In the genomic region with DNA sequence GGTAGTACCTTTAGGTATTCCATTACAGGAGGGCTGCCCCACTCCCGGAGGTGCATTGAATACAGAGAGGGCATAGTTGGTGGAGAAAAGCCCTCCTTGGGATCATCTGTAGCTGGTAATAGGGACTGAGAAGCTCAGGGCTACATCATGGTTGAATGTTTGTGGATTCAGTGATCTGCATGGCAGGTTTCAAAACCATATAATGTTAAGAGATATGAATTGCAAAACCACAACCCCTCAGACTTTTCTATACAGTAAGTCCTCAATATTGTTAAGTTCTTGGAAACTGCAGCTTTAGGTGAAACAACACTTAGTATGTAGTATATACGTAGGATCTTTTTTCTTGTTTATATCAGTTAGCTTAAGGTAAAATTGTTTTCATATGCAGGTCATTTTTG, we compare ENCODE assay signal across 11 cellular contexts. TPM values are rescaled to one million over a fixed set of nuclear protein-coding genes. Genes with fewer than 3 reads are reported as not detected.
A peak's percentile ranks its signal among the peaks of the same experiment; 100 is the strongest.
DNase-seq lines count a peak whose midpoint lies in the region; ATAC-seq, FAIRE-seq and TF ChIP-seq lines count a peak whose summit lies in the region.
"Had no signal": no experiment of that assay in that cellular context is flagged by ENCODE, and none has a peak within 500 bp of the region (broad histone marks: within the 10 kb centered on the region; RNA-seq: fewer than 3 reads in every experiment).

No MANE protein-coding gene starts in this region.

- intact Hi-C loops in HepG2 (cut with micrococcal nuclease; ENCODE audit: unreplicated experiment) (loop anchor here (5.0 to 10.0 kb wide), 2 partner anchors 61 to 91 kb away; no protein-coding TSS in a partner anchor), right lobe of liver (cut with DNase I) (no loop called here)

- no peak for TF ChIP-seq CTCF in HepG2 (CRISPR knock-in tag; IDR thresholded peaks at IDR 0.05)
- no peak for TF ChIP-seq CTCF in right lobe of liver (IDR thresholded peaks at IDR 0.05)
- TF ChIP-seq CTCF in OCI-LY3 (IDR thresholded peaks at IDR 0.05; ENCODE audit: low read depth, low read length): no peak

- H3K4me2 ChIP-seq in HepG2 (ENCODE audit: low read depth, low read length) (peak overlapping the region; percentile 67), OCI-LY3 (ENCODE audit: low read length) (peak overlapping the region; percentile 75)

- TF ChIP-seq EP300 in HepG2 (IDR thresholded peaks at IDR 0.05; ENCODE audit: low read depth in 2 of 2, low read length in 2 of 2) (no peak), HepG2 (CRISPR knock-in tag; IDR thresholded peaks at IDR 0.05; ENCODE audit: borderline replicate concordance) (no peak)

- 76% methylated on average over 2 of the region's 2 CpGs for WGBS in HepG2 (ENCODE audit: low lambda C conversion rate)
- WGBS in right lobe of liver (ENCODE audit: insufficient coverage, low coverage, low lambda C conversion rate, missing lambda C conversion rate): 75% methylated on average over 2 of the region's 2 CpGs

- H3K27me3 ChIP-seq in HepG2 (ENCODE audit: control insufficient read depth in 1 of 2, insufficient read depth in 2 of 2, low read length in 2 of 2) (no peaks in the 10 kb centered on the region), right lobe of liver (no peaks in the 10 kb centered on the region), OCI-LY3 (ENCODE audit: low read depth, low read length) (peaks cover 33% of the 10 kb centered on the region), H7 (ENCODE audit: control insufficient read depth, insufficient read depth, low read length) (no peaks in the 10 kb centered on the region)
- H3K27me3 ChIP-seq: pancreas, SJSA1 had no signal

- H3K4me3 ChIP-seq in HepG2 (replicated peaks in 1 of 3; ENCODE audit: insufficient read depth in 1 of 3, low read depth in 2 of 3, low read length in 3 of 3) (peak overlapping the region in 1 of 3 experiments; percentile 43; a peak in 1 of 6 replicates), right lobe of liver (no peak overlapping the region), OCI-LY3 (ENCODE audit: low read length) (peak overlapping the region; percentile 54), H7 (ENCODE audit: insufficient read depth, low read depth, low read length) (no peak overlapping the region)
- H3K4me3 ChIP-seq: pancreas, SJSA1 had no signal

- CTCF ChIA-PET in HepG2 (lab: Yijun Ruan, JAX; ENCODE audit: low intra/inter-chr PET ratio, low total read pairs): no interaction called here

- no peak for TF ChIP-seq RAD21 in HepG2 (CRISPR knock-in tag; IDR thresholded peaks at IDR 0.05)

- BruUV-seq in HepG2 (replicated peaks; lab: Mats Ljungman, UMichigan): no TSS peak

- H2AFZ ChIP-seq in HepG2 (ENCODE audit: low read length) (no peak overlapping the region), OCI-LY3 (ENCODE audit: low read depth, low read length) (no peak overlapping the region)

- H3K4me1 ChIP-seq in HepG2 (ENCODE audit: insufficient read depth, low read length) (peaks cover 77% of the 10 kb centered on the region), right lobe of liver (peaks cover 0 to 19% (median 6%) of the 10 kb centered on the region in 4 donors), OCI-LY3 (ENCODE audit: low read length) (peaks cover 46% of the 10 kb centered on the region)

- no peak for FAIRE-seq in HepG2 (lab: Jason Lieb, UNC)
- FAIRE-seq: pancreas had no signal

- H3K27ac ChIP-seq in HepG2 (ENCODE audit: extremely low read length, insufficient read depth, low read length) (peak overlapping the region; percentile 91), right lobe of liver (no peak overlapping the region), OCI-LY3 (ENCODE audit: low read length) (peak overlapping the region; percentile 64)
- H3K27ac ChIP-seq: SJSA1 had no signal

- H3K9ac ChIP-seq in HepG2 (ENCODE audit: insufficient read depth, low read depth, low read length): peak overlapping the region; percentile 67
- no peak overlapping the region for H3K9ac ChIP-seq in OCI-LY3 (ENCODE audit: low read length)

- H3K9me3 ChIP-seq in HepG2 (ENCODE audit: low read length) (no peaks in the 10 kb centered on the region), right lobe of liver (no peaks in the 10 kb centered on the region), OCI-LY3 (ENCODE audit: insufficient read depth, low read length) (no peaks in the 10 kb centered on the region)
- H3K9me3 ChIP-seq: pancreas, SJSA1 had no signal

- TF ChIP-seq POLR2A in HepG2 (IDR thresholded peaks at IDR 0.05; ENCODE audit: insufficient read depth in 1 of 2, low read depth in 2 of 2, low read length in 2 of 2): no peak
- TF ChIP-seq POLR2A in right lobe of liver (IDR thresholded peaks at IDR 0.05): no peak

- H4K20me1 ChIP-seq in HepG2 (ENCODE audit: insufficient read depth, low read length) (no peaks in the 10 kb centered on the region), OCI-LY3 (ENCODE audit: insufficient read depth, low read length) (peaks cover 31% of the 10 kb centered on the region)

- peak; percentile 37; the same call in 2 of the 3 replicates for ATAC-seq in HepG2
- ATAC-seq in right lobe of liver: no peak
- peak; percentile 20 for ATAC-seq in HG02763 (IDR thresholded peaks at IDR 0.05; ENCODE audit: unreplicated experiment)

- H3K36me3 ChIP-seq in HepG2 (replicated peaks in 1 of 2; ENCODE audit: control insufficient read depth in 1 of 2, insufficient read depth in 2 of 2, low read length in 2 of 2) (peaks cover 2 to 8% of the 10 kb centered on the region in 2 experiments; a peak in 2 of 5 replicates), right lobe of liver (no peaks in the 10 kb centered on the region), OCI-LY3 (replicated peaks; ENCODE audit: low read depth, low read length) (no peaks in the 10 kb centered on the region), H7 (replicated peaks; ENCODE audit: control insufficient read depth, insufficient read depth, low read length) (no peaks in the 10 kb centered on the region)
- H3K36me3 ChIP-seq: pancreas, SJSA1 had no signal

- H3K79me2 ChIP-seq in HepG2 (ENCODE audit: insufficient read depth, low read length): peaks cover 83% of the 10 kb centered on the region
- H3K79me2 ChIP-seq in OCI-LY3 (ENCODE audit: low read length): peaks cover 23% of the 10 kb centered on the region

- POLR2A ChIA-PET in HepG2 (lab: Yijun Ruan, JAX): interaction anchor here (2.4 to 2.6 kb wide), 2 partner anchors 9 to 15 kb away, joined by 11 to 16 read pairs; no protein-coding TSS in a partner anchor

- DNase-seq in HepG2 (ENCODE audit: low spot score) (no peak), right lobe of liver (no peak), H7 (no peak), Ammon's horn (ENCODE audit: low spot score) (no peak), NCI-H524 (lab: John Stamatoyannopoulos, UW) (no peak), iPS-NIHi7 (ENCODE audit: extremely low spot score) (no peak)
- DNase-seq: activated T-cell treated with anti-CD3 and anti-CD28 coated beads, Interleukin-2, amount 50 U/mL, for 24 hours; pancreas had no signal

- in situ Hi-C loops in HepG2 (cut with HindIII; ENCODE audit: extremely low pct_ligation_motif_present, low pct_unique_long_range_greater_than_20kb): no loop called here

TF ChIP-seq in HepG2, 621 proteins besides CTCF, POLR2A, EP300 and RAD21 (continues in another document):
- TF ChIP-seq, protein P1, sequence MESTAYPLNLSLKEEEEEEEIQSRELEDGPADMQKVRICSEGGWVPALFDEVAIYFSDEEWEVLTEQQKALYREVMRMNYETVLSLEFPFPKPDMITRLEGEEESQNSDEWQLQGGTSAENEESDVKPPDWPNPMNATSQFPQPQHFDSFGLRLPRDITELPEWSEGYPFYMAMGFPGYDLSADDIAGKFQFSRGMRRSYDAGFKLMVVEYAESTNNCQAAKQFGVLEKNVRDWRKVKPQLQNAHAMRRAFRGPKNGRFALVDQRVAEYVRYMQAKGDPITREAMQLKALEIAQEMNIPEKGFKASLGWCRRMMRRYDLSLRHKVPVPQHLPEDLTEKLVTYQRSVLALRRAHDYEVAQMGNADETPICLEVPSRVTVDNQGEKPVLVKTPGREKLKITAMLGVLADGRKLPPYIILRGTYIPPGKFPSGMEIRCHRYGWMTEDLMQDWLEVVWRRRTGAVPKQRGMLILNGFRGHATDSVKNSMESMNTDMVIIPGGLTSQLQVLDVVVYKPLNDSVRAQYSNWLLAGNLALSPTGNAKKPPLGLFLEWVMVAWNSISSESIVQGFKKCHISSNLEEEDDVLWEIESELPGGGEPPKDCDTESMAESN (CRISPR knock-in tag; conservative IDR thresholded peaks at IDR 0.05): 0 out of 2 replicates have a peak, but pooled peaks have one; percentile 28
- TF ChIP-seq ERF (CRISPR knock-in tag; IDR thresholded peaks at IDR 0.05): no peak

RNA-seq across cellular contexts. Expression of a gene that starts 11.3 kb away (rescaled TPM):
- total RNA-seq in HepG2 (2016; rRNA removed; fragmentation: Illumina TruSeq; extraction: Trizol) (122 and 143 TPM in 2 replicates), right lobe of liver (10 to 100 TPM; 27.0 to 42.4 (median 32.3) TPM)
- 244 and 275 TPM in 2 replicates for total RNA-seq in HepG2 (2016; cell fraction: cytosol; rRNA removed; fragmentation: Illumina TruSeq; extraction: Trizol; ENCODE audit: low read depth)
- 121 and 124 TPM in 2 replicates for total RNA-seq in HepG2 (2016; cell fraction: insoluble cytoplasmic fraction; rRNA removed; fragmentation: Illumina TruSeq; extraction: Trizol)
- 358 and 486 TPM in 2 replicates for total RNA-seq in HepG2 (2016; cell fraction: membrane; rRNA removed; fragmentation: Illumina TruSeq; extraction: Trizol)
- 96.8 and 105 TPM in 2 replicates for total RNA-seq in HepG2 (2016; cell fraction: nucleus; rRNA removed; fragmentation: Illumina TruSeq; extraction: Trizol)
- 19.1 and 21.1 TPM in 2 replicates for polyA plus RNA-seq in HepG2 (2011; rRNA removed)
- 9.7 and 14.3 TPM in 2 replicates for polyA plus RNA-seq in HepG2 (2011; cell fraction: cytosol; rRNA removed)
- 37.4 and 38.9 TPM in 2 replicates for polyA plus RNA-seq in HepG2 (2011; cell fraction: nucleus; rRNA removed)
- 13.6 and 14.1 TPM in 2 replicates for polyA plus RNA-seq in HepG2 (2012)
- polyA plus RNA-seq in HepG2 (2016; cell fraction: cytosol; fragmentation: Illumina TruSeq; extraction: Trizol; ENCODE audit: low read depth): 1.3 and 1.7 TPM in 2 replicates
- polyA plus RNA-seq in HepG2 (2016; cell fraction: insoluble cytoplasmic fraction; fragmentation: Illumina TruSeq; extraction: Trizol; ENCODE audit: low read depth): 8.7 and 9.3 TPM in 2 replicates
- 2.5 and 3.1 TPM in 2 replicates for polyA plus RNA-seq in HepG2 (2016; cell fraction: membrane; fragmentation: Illumina TruSeq; extraction: Trizol; ENCODE audit: low read depth)
- 17.9 and 19.4 TPM in 2 replicates for polyA plus RNA-seq in HepG2 (2016; cell fraction: nucleus; fragmentation: Illumina TruSeq; extraction: Trizol; ENCODE audit: insufficient read depth, low read depth)
- 41.3 and 139 TPM in 2 replicates for polyA minus RNA-seq in HepG2 (2011; rRNA and poly(A)+ RNA removed; ENCODE audit: low replicate concordance)
- 105 and 136 TPM in 2 replicates for polyA minus RNA-seq in HepG2 (2011; cell fraction: cytosol; rRNA and poly(A)+ RNA removed)
- polyA minus RNA-seq in HepG2 (2011; cell fraction: nucleus; rRNA and poly(A)+ RNA removed): 153 and 181 TPM in 2 replicates
- total RNA-seq in H7 (2014; rRNA removed; shearing (Covaris generic)): 31.4 and 40.1 TPM in 2 replicates

Comparison
In these comparisons a context has a peak if more than half of its experiments do, and no peak if none do; other contexts are left out.
1. ATAC-seq: peak in HepG2 (single experiment) and HG02763 (single experiment); none in right lobe of liver (0 of 4).
2. H3K27ac ChIP-seq: peak in HepG2 (single experiment) and OCI-LY3 (single experiment); none in right lobe of liver (0 of 3).